ENCODE assay signal across 1 cellular context in genomic region chr6:170128811-170129681, GRCh38.
TF ChIP-seq lines count a peak whose summit lies in the region.

No MANE protein-coding gene starts in this region.

TF ChIP-seq in HepG2, 621 proteins besides CTCF, POLR2A, EP300 and RAD21 (continued from another document):
- no peak for TF ChIP-seq ATF2 (CRISPR knock-in tag; IDR thresholded peaks at IDR 0.05)
- no peak for TF ChIP-seq NFYB (CRISPR knock-in tag; IDR thresholded peaks at IDR 0.05)
- no peak for TF ChIP-seq SRY (CRISPR knock-in tag; IDR thresholded peaks at IDR 0.05)
- TF ChIP-seq GMEB1 (CRISPR knock-in tag; IDR thresholded peaks at IDR 0.05; ENCODE audit: borderline replicate concordance): no peak
- TF ChIP-seq RELA (CRISPR knock-in tag; IDR thresholded peaks at IDR 0.05): no peak
- TF ChIP-seq GTF3A (CRISPR knock-in tag; conservative IDR thresholded peaks at IDR 0.05): no peak
- no peak for TF ChIP-seq SMYD3 (CRISPR knock-in tag; IDR thresholded peaks at IDR 0.05)
- TF ChIP-seq ZFP62 (CRISPR knock-in tag; IDR thresholded peaks at IDR 0.05): no peak
- TF ChIP-seq ZNF234 (CRISPR knock-in tag; conservative IDR thresholded peaks at IDR 0.05): no peak
- no peak for TF ChIP-seq RERE (CRISPR knock-in tag; IDR thresholded peaks at IDR 0.05; ENCODE audit: low read depth)
- no peak for TF ChIP-seq PATZ1 (CRISPR knock-in tag; IDR thresholded peaks at IDR 0.05)
- TF ChIP-seq MAZ (IDR thresholded peaks at IDR 0.05; ENCODE audit: borderline replicate concordance, low read depth, low read length): no peak
- no peak for TF ChIP-seq MAZ (CRISPR knock-in tag; IDR thresholded peaks at IDR 0.05; ENCODE audit: low read depth)
- TF ChIP-seq ZBTB4 (CRISPR knock-in tag; IDR thresholded peaks at IDR 0.05; ENCODE audit: borderline replicate concordance): no peak
- no peak for TF ChIP-seq ZNF841 (CRISPR knock-in tag; IDR thresholded peaks at IDR 0.05; ENCODE audit: borderline replicate concordance)
- TF ChIP-seq ZNF562 (CRISPR knock-in tag; IDR thresholded peaks at IDR 0.05; ENCODE audit: borderline replicate concordance): no peak
- no peak for TF ChIP-seq ZNF343 (CRISPR knock-in tag; IDR thresholded peaks at IDR 0.05)
- no peak for TF ChIP-seq PCBP1 (IDR thresholded peaks at IDR 0.05; ENCODE audit: borderline replicate concordance, low read depth, low read length)
